Comparison of ENCODE assay signal across 8 cellular contexts in genomic region chr9:96686638-96687335, GRCh38. TPM values are rescaled to one million over a fixed set of nuclear protein-coding genes. Genes with fewer than 3 reads are reported as not detected.
DNase-seq lines count a peak whose midpoint lies in the region; ATAC-seq and TF ChIP-seq lines count a peak whose summit lies in the region.

No MANE protein-coding gene starts in this region.

- WGBS in esophagus squamous epithelium, 2 donors: 6 to 9% methylated on average over 18 to 21 of the region's 62 CpGs

- DNase-seq in DMS114 treated with DMSO at 0.1 percent for 48 hours (lab: John Stamatoyannopoulos, UW; ENCODE audit: unreplicated experiment): peak; percentile 43
- peak; percentile 18 to 76 for DNase-seq in NCI-H446 (lab: John Stamatoyannopoulos, UW)
- DNase-seq in activated T-cell treated with anti-CD3 and anti-CD28 coated beads, Interleukin-2, amount 50 U/mL, for 72 hours: peak; percentile 72 to 85
- peak; percentile 4 for DNase-seq in esophagus squamous epithelium (lab: John Stamatoyannopoulos, UW)
- peak; percentile 67 to 71 for DNase-seq in stimulated activated CD8-positive, alpha-beta memory T cell treated with anti-CD3 and anti-CD28 coated beads, Interleukin-15, amount 100 ng/mL, for 48 hours (ENCODE audit: low read depth in 2 of 2)
- DNase-seq in UCSD-AML1 (lab: John Stamatoyannopoulos, UW; ENCODE audit: unreplicated experiment): no peak

- peak overlapping the region; percentile 83 to 87 for H3K4me3 Mint-ChIP-seq in activated T-cell treated with anti-CD3 and anti-CD28 coated beads, Interleukin-2, amount 50 U/mL, for 72 hours

- peaks cover 0 to 5% (median 0%) of the 10 kb centered on the region in 3 donors for H3K9me3 ChIP-seq in esophagus squamous epithelium
- no peaks in the 10 kb centered on the region for H3K9me3 ChIP-seq in mucosa of rectum (ENCODE audit: control insufficient read depth in 2 of 2, low read length in 2 of 2)

- H3K4me1 ChIP-seq in esophagus squamous epithelium (peaks cover 3 to 22% (median 4%) of the 10 kb centered on the region in 3 donors), mucosa of rectum (ENCODE audit: control insufficient read depth in 2 of 2, insufficient read depth in 2 of 2, low read length in 2 of 2) (peaks cover 0 to 3% of the 10 kb centered on the region in 2 donors)

- H3K9ac ChIP-seq in mucosa of rectum (ENCODE audit: low read depth in 1 of 2, low read length in 2 of 2): peak overlapping the region in 1 of 2 donors; percentile 36

- H3K9me3 Mint-ChIP-seq in activated T-cell treated with anti-CD3 and anti-CD28 coated beads, Interleukin-2, amount 50 U/mL, for 72 hours: peaks cover 0 to 5% of the 10 kb centered on the region in 2 donors

- H3K27me3 ChIP-seq in esophagus squamous epithelium (no peaks in the 10 kb centered on the region), mucosa of rectum (ENCODE audit: control insufficient read depth in 2 of 2, insufficient read depth in 2 of 2, low read length in 2 of 2) (no peaks in the 10 kb centered on the region)

- TF ChIP-seq POLR2A in esophagus squamous epithelium (IDR thresholded peaks at IDR 0.05): peak in 1 of 4 donors; percentile 19

- H3K36me3 Mint-ChIP-seq in activated T-cell treated with anti-CD3 and anti-CD28 coated beads, Interleukin-2, amount 50 U/mL, for 72 hours (ENCODE audit: insufficient read depth in 2 of 2): peaks cover 0 to 6% of the 10 kb centered on the region in 2 donors

- H3K27ac Mint-ChIP-seq in activated T-cell treated with anti-CD3 and anti-CD28 coated beads, Interleukin-2, amount 50 U/mL, for 72 hours: peak overlapping the region; percentile 1

- peak overlapping the region; percentile 47 to 83 (median 76) for H3K27ac ChIP-seq in esophagus squamous epithelium
- H3K27ac ChIP-seq in mucosa of rectum (ENCODE audit: low read depth in 2 of 2, low read length in 2 of 2): peak overlapping the region in 1 of 2 donors; percentile 15

- H3K4me3 ChIP-seq in esophagus squamous epithelium: peak overlapping the region; percentile 24 to 71 (median 49)
- peak overlapping the region; percentile 63 to 78 for H3K4me3 ChIP-seq in mucosa of rectum (ENCODE audit: low read length in 2 of 2)

- intact Hi-C loops in esophagus squamous epithelium (cut with DNase I): no loop called here

- H3K36me3 ChIP-seq in esophagus squamous epithelium: no peaks in the 10 kb centered on the region
- H3K36me3 ChIP-seq in mucosa of rectum (ENCODE audit: control insufficient read depth in 2 of 2, insufficient read depth in 2 of 2, low read length in 2 of 2): no peaks in the 10 kb centered on the region

- TF ChIP-seq CTCF in esophagus squamous epithelium (IDR thresholded peaks at IDR 0.05): peak in 5 of 6 experiments; percentile 43 to 61 (median 45)

- H3K4me1 Mint-ChIP-seq in activated T-cell treated with anti-CD3 and anti-CD28 coated beads, Interleukin-2, amount 50 U/mL, for 72 hours (ENCODE audit: low read depth): peaks cover 13% of the 10 kb centered on the region

- peaks cover 18% of the 10 kb centered on the region for H3K27me3 Mint-ChIP-seq in activated T-cell treated with anti-CD3 and anti-CD28 coated beads, Interleukin-2, amount 50 U/mL, for 72 hours (ENCODE audit: low read depth)

- ATAC-seq in activated T-cell treated with anti-CD3 and anti-CD28 coated beads, Interleukin-2, amount 50 U/mL, for 72 hours (replicated peaks in 1 of 2): peak; percentile 97 to 98
- no peak for ATAC-seq in GM19452 (IDR thresholded peaks at IDR 0.05; ENCODE audit: unreplicated experiment)

RNA-seq across cellular contexts. Expression of gene PRXL2C, which starts 31.7 kb away (rescaled TPM):
- total RNA-seq in activated T-cell treated with anti-CD3 and anti-CD28 coated beads, Interleukin-2, amount 50 U/mL, for 72 hours: 10 to 100 TPM; 11.6 to 17.1 TPM
- total RNA-seq in esophagus squamous epithelium: 10 to 100 TPM in 1 of 4 donors, 1 to 10 TPM in 2, under 1 TPM in 1; 0.95 to 12.2 (median 5.6) TPM
